In the genomic region with DNA sequence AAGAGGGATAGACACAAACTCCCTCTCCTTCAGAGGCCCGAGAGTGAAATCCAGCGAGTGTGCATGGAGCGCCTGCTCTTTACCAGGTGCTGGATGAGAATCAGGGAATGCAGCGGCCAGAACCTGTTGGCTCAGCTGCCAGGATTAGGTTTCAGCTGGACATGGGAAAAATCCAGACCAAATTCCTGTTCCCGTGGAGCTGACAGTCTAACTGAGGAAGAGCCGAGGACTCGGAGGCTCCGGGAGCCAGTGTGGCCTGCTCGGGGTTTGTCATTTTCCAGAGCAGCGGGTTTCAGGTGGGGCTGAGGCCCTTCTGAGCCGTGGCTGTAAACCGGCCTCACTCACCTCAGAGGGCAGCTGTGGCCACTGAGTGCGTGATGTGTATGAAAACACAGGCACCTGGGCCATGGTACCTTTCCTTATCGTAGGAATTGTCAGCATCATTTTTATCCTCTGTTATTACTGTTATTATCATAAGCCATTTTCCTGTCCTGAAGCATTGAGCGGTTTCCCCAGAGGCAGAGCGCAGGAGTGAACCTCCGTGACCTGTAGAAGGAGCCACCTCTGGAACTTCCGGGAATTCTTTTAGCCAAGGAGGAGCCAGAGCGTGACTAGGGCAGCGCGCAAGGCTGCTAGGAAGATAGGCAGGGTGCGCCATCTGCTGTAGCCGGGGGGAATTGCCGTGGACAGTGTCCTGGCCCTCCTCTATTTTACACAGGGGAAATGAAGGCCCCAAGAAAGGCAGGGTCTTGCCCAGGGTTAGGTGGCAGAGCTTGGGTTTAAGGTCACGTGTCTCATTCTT, we compare ENCODE assay signal across 8 cellular contexts. TPM values are rescaled to one million over a fixed set of nuclear protein-coding genes. Genes with fewer than 3 reads are reported as not detected.
A peak's percentile ranks its signal among the peaks of the same experiment; 100 is the strongest.
DNase-seq lines count a peak whose midpoint lies in the region; ATAC-seq, FAIRE-seq and TF ChIP-seq lines count a peak whose summit lies in the region.

No MANE protein-coding gene starts in this region.

- DNase-seq in GM18507 (ENCODE audit: extremely low spot score, insufficient read length, low read depth) (peak; percentile 65), NCI-H460 (ENCODE audit: extremely low read depth, low read depth) (peak; percentile 87), colonic mucosa (peak; percentile 95), left lobe of liver (ENCODE audit: low spot score) (peak; percentile 89)
- DNase-seq in activated CD4-positive, alpha-beta T cell treated with anti-CD3 and anti-CD28 coated beads for 48 hours, result peak; percentile 89
- DNase-seq in stimulated activated CD4-positive, alpha-beta T cell treated with anti-CD3 and anti-CD28 coated beads, Interleukin-2, amount 100 ng/mL, for 24 hours, result peak; percentile 91

- TF ChIP-seq CTCF in 22Rv1 (IDR thresholded peaks at IDR 0.05) (peak; percentile 96), colonic mucosa (IDR thresholded peaks at IDR 0.05) (peak; percentile 96)

- H3K27ac ChIP-seq in 22Rv1 (peak overlapping the region; percentile 50), colonic mucosa (peak overlapping the region; percentile 35)

- no peaks in the 10 kb centered on the region for H3K27me3 ChIP-seq in colonic mucosa

- ATAC-seq in HG03342 (IDR thresholded peaks at IDR 0.05; ENCODE audit: unreplicated experiment) (peak; percentile 85), left lobe of liver (peak; percentile 96)

- peak; percentile 90 for FAIRE-seq in GM18507 (lab: Jason Lieb, UNC)

- H3K4me1 ChIP-seq in colonic mucosa, result peaks cover 11% of the 10 kb centered on the region

- no peaks in the 10 kb centered on the region for H3K9me3 ChIP-seq in colonic mucosa

- peak overlapping the region in 1 of 2 donors; percentile 79 for H3K9ac ChIP-seq in colonic mucosa (ENCODE audit: low read depth in 2 of 2, low read length in 2 of 2)

- H3K4me3 ChIP-seq in colonic mucosa, result no peak overlapping the region

- no peaks in the 10 kb centered on the region for H3K36me3 ChIP-seq in colonic mucosa

- intact Hi-C loops in colonic mucosa (cut with DNase I), result loop anchor here (5.0 to 10.0 kb wide), 3 partner anchors 72 to 395 kb away; partner anchors contain the start of gene OSER1

RNA-seq across cellular contexts. Expression of gene PKIG, which starts 27.3 kb away (rescaled TPM):
- total RNA-seq in NCI-H460 (2014; rRNA removed; shearing (Covaris generic)), result 28.0 and 28.7 TPM in 2 replicates
- 14.5 and 21.2 TPM in 2 replicates for polyA plus RNA-seq in NCI-H460 (2014; cell fraction: nucleus; rRNA removed)
- total RNA-seq in colonic mucosa (10 to 100 TPM; 24.4 to 46.1 TPM), left lobe of liver (22.7 TPM)

RNA-seq across cellular contexts. Expression of gene ADA, which starts 41.8 kb away (rescaled TPM):
- total RNA-seq in NCI-H460 (2014; rRNA removed; shearing (Covaris generic)), result 5.2 and 7.2 TPM in 2 replicates
- 18.8 TPM in 2 replicates for polyA plus RNA-seq in NCI-H460 (2014; cell fraction: nucleus; rRNA removed)
- 1 to 10 TPM; 2.4 to 4.5 TPM for total RNA-seq in colonic mucosa
- 3.7 TPM for total RNA-seq in left lobe of liver
